In genomic region chr4:38013461-38014366, GRCh38 we compare ENCODE assay signal across 13 cellular contexts. TPM values are rescaled to one million over a fixed set of nuclear protein-coding genes. Genes with fewer than 3 reads are reported as not detected.
DNase-seq lines count a peak whose midpoint lies in the region; ATAC-seq, FAIRE-seq and TF ChIP-seq lines count a peak whose summit lies in the region.
"Had no signal": no experiment of that assay in that cellular context is flagged by ENCODE, and none has a peak within 500 bp of the region (broad histone marks: within the 10 kb centered on the region; RNA-seq: fewer than 3 reads in every experiment).

No MANE protein-coding gene starts in this region.

- 78 to 89% (median 79%) methylated on average over 9 of the region's 9 CpGs for WGBS in small intestine, 3 donors

- H3K9me3 ChIP-seq in A673 (ENCODE audit: low read depth, low read length, poor library complexity, severe bottlenecking) (no peaks in the 10 kb centered on the region), MG63 (no peaks in the 10 kb centered on the region), left lung (no peaks in the 10 kb centered on the region), small intestine (ENCODE audit: control insufficient read depth, low read depth) (no peaks in the 10 kb centered on the region)
- H3K9me3 ChIP-seq: neutrophil had no signal

- H3K36me3 ChIP-seq in A673 (ENCODE audit: insufficient read depth, low read length, poor library complexity, severe bottlenecking), result no peaks in the 10 kb centered on the region
- H3K36me3 ChIP-seq in MG63, result no peaks in the 10 kb centered on the region
- peaks cover 0 to 29% of the 10 kb centered on the region in 2 donors for H3K36me3 ChIP-seq in left lung
- peaks cover 0 to 4% of the 10 kb centered on the region in 2 donors for H3K36me3 ChIP-seq in small intestine (ENCODE audit: control insufficient read depth in 2 of 2, insufficient read depth in 2 of 2, low read length in 2 of 2)

- H3K27me3 ChIP-seq in A673 (replicated peaks; ENCODE audit: insufficient read depth, low read depth, low read length, poor library complexity) (no peaks in the 10 kb centered on the region), MG63 (no peaks in the 10 kb centered on the region), left lung (no peaks in the 10 kb centered on the region), small intestine (ENCODE audit: control insufficient read depth in 2 of 2, insufficient read depth in 2 of 2, low read length in 2 of 2) (no peaks in the 10 kb centered on the region)
- H3K27me3 ChIP-seq: hepatocyte, neutrophil had no signal

- CTCF ChIA-PET in A673 (lab: Charles Lee), result no interaction called here

- no peak overlapping the region for H3K4me3 ChIP-seq in A673 (ENCODE audit: low read depth, low read length, poor library complexity, severe bottlenecking)
- no peak overlapping the region for H3K4me3 ChIP-seq in MG63
- H3K4me3 ChIP-seq in cardiac fibroblast (replicated peaks in 1 of 2; ENCODE audit: low read depth in 2 of 2, low read length in 2 of 2), result no peak overlapping the region
- no peak overlapping the region for H3K4me3 ChIP-seq in left lung
- no peak overlapping the region for H3K4me3 ChIP-seq in small intestine (ENCODE audit: low read depth in 1 of 2, low read length in 2 of 2)
- H3K4me3 ChIP-seq: hepatocyte had no signal

- no TSS peak for BruUV-seq in A673 (replicated peaks; lab: Mats Ljungman, UMichigan)

- POLR2A ChIA-PET in A673 (lab: Charles Lee; ENCODE audit: low non-redundant PET), result no interaction called here

- TF ChIP-seq CTCF in A673 (conservative IDR thresholded peaks at IDR 0.05; ENCODE audit: low read depth, low read length) (no peak), cardiac fibroblast (IDR thresholded peaks at IDR 0.05; ENCODE audit: low read depth, low read length) (no peak), left lung (IDR thresholded peaks at IDR 0.05) (no peak), D721Med (IDR thresholded peaks at IDR 0.05; ENCODE audit: insufficient read depth, missing control alignments) (no peak)

- intact Hi-C loops in A673 (cut with micrococcal nuclease; ENCODE audit: unreplicated experiment), result no loop called here
- intact Hi-C loops in left lung (cut with DNase I), result no loop called here

- no peak for FAIRE-seq in small intestine (lab: Jason Lieb, UNC)
- FAIRE-seq in D721Med (lab: Jason Lieb, UNC), result no peak

- DNase-seq in A673 (ENCODE audit: low spot score) (peak; percentile 59), MG63 (peak; percentile 72), cardiac fibroblast (ENCODE audit: low read depth in 2 of 2) (peak; percentile 31 to 55), left lung (peak in 1 of 2 donors; percentile 49), small intestine (no peak), DMS79 (lab: John Stamatoyannopoulos, UW) (no peak), D721Med (ENCODE audit: insufficient read length, low spot score) (no peak)
- DNase-seq: central memory CD4-positive, alpha-beta T cell; NCI-H1436; SW 1271 had no signal

- H3K4me1 ChIP-seq in A673 (ENCODE audit: insufficient read depth, low read length, poor library complexity, severe bottlenecking) (peaks cover 26% of the 10 kb centered on the region), left lung (no peaks in the 10 kb centered on the region), small intestine (ENCODE audit: control insufficient read depth in 2 of 2, insufficient read depth in 1 of 2, low read depth in 1 of 2, low read length in 1 of 2) (peaks cover 3% of the 10 kb centered on the region in 2 donors)

- no peak overlapping the region for H3K27ac ChIP-seq in A673 (ENCODE audit: low read depth, low read length, poor library complexity, severe bottlenecking)
- no peak overlapping the region for H3K27ac ChIP-seq in left lung
- H3K27ac ChIP-seq in small intestine (ENCODE audit: low read depth in 1 of 2, low read length in 1 of 2), result no peak overlapping the region
- H3K27ac ChIP-seq: hepatocyte, neutrophil had no signal

- ATAC-seq in left lung (peak; percentile 86), HG02884 (IDR thresholded peaks at IDR 0.05; ENCODE audit: unreplicated experiment) (no peak)

RNA-seq across cellular contexts. Expression of gene PTTG2, which starts 53.5 kb away (rescaled TPM):
- total RNA-seq in A673 (2021) (not detected in 2 replicates), left lung (under 1 TPM in 1 of 2 donors, not detected in 1; 0.58 TPM)
- total RNA-seq in MG63 (2014; rRNA removed; shearing (Covaris generic); ENCODE audit: low replicate concordance), result not detected in 2 replicates
- polyA plus RNA-seq in small intestine, result under 1 TPM in 1 of 3 donors, not detected in 2; 0.09 TPM
- total RNA-seq: hepatocyte had no signal
- polyA plus RNA-seq: hepatocyte had no signal

Comparison
In these comparisons a context has a peak if more than half of its experiments do, and no peak if none do; other contexts are left out.
1. DNase-seq: peak in A673 (single experiment), MG63 (single experiment) and cardiac fibroblast (2 of 2); none in small intestine (single experiment), DMS79 (single experiment) and D721Med (single experiment).